14 cellular contexts compared by ENCODE assay signal in the genomic region with DNA sequence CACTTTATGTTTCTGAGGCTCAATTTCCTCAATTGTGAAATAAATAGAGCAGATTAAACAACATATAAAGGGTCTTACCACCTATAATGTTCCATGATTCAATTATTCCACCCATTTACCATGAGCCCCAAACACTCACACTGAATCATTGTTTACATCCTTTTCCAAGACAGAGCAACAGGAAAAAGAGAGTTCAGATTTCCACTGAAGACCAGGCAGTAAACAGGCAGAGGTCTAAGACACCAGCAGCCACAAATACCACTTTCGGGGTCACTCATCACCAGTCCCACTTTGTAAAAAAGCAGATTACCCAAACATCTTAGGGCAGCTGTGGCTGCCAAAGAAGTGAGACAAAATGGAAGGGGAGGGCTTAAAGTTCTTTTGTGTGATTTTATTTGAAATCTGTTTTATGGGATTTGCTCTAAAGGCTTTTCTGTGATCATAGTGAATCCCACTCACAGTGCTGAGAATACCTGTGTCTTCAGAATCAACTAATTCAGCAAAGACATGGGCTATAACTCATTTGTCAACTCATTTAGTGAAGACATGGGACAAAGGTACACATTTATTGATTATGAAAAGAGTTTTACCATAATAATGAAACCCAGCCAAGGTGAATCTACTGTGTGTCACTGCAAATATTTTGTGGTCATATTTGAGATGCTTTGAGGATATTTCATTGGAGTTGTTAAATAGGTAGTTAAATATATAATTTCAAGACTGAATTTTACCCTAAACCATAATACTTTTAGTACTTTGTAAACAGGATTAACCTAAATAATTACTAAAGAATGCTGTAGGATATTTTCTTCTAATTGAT. TPM values are rescaled to one million over a fixed set of nuclear protein-coding genes. Genes with fewer than 3 reads are reported as not detected.
DNase-seq lines count a peak whose midpoint lies in the region; ATAC-seq and TF ChIP-seq lines count a peak whose summit lies in the region.
"Had no signal": no experiment of that assay in that cellular context is flagged by ENCODE, and none has a peak within 500 bp of the region (broad histone marks: within the 10 kb centered on the region; RNA-seq: fewer than 3 reads in every experiment).

No MANE protein-coding gene starts in this region.

- no peak overlapping the region for H3K9ac ChIP-seq in MM.1S (ENCODE audit: low read length)

- H3K27ac Mint-ChIP-seq in activated naive CD8-positive, alpha-beta T cell treated with anti-CD3 and anti-CD28 coated beads, Interleukin-2, amount 10 ng/mL, durations not matched to agents 7 days and 5 days, result no peak overlapping the region

- no peak overlapping the region for H2AFZ ChIP-seq in MM.1S (ENCODE audit: low read length)

- peaks cover 6% of the 10 kb centered on the region; the same call in 1 of the 2 replicates for H3K27me3 ChIP-seq in Panc1 (ENCODE audit: control insufficient read depth, insufficient read depth, low read length)
- H3K27me3 ChIP-seq in MM.1S (replicated peaks; ENCODE audit: insufficient read depth, low read length), result no peaks in the 10 kb centered on the region
- H3K27me3 ChIP-seq: ascending aorta, SJCRH30 had no signal

- CTCF ChIA-PET in Panc1 (lab: Charles Lee), result no interaction called here

- no peaks in the 10 kb centered on the region for H3K9me3 Mint-ChIP-seq in activated T-cell treated with anti-CD3 and anti-CD28 coated beads, Interleukin-2, amount 50 U/mL, for 4 hours
- H3K9me3 Mint-ChIP-seq in activated naive CD8-positive, alpha-beta T cell treated with anti-CD3 and anti-CD28 coated beads, Interleukin-2, amount 10 ng/mL, durations not matched to agents 7 days and 5 days, result no peaks in the 10 kb centered on the region

- H3K9me2 ChIP-seq in MM.1S (replicated peaks; ENCODE audit: insufficient read depth, low read length), result no peaks in the 10 kb centered on the region

- no peak overlapping the region for H3K4me3 ChIP-seq in Panc1 (ENCODE audit: low read depth in 2 of 2, low read length in 2 of 2)
- no peak overlapping the region for H3K4me3 ChIP-seq in MM.1S (ENCODE audit: low read length)
- H3K4me3 ChIP-seq: ascending aorta, SJCRH30 had no signal

- H4K20me1 ChIP-seq in MM.1S (ENCODE audit: insufficient read depth, low read length), result no peaks in the 10 kb centered on the region

- no TSS peak for BruUV-seq in Panc1 (replicated peaks; lab: Mats Ljungman, UMichigan)

- H3K79me2 ChIP-seq in MM.1S (ENCODE audit: low read length), result no peaks in the 10 kb centered on the region

- ATAC-seq in activated T-cell treated with anti-CD3 and anti-CD28 coated beads, Interleukin-2, amount 50 U/mL, for 4 hours, result peak; percentile 55 to 63
- no peak for ATAC-seq in Panc1
- peak; percentile 67 for ATAC-seq in activated naive CD8-positive, alpha-beta T cell treated with anti-CD3 and anti-CD28 coated beads, Interleukin-2, amount 10 ng/mL, durations not matched to agents 7 days and 5 days (ENCODE audit: low read depth)
- no peak for ATAC-seq in GM21515 (IDR thresholded peaks at IDR 0.05; ENCODE audit: unreplicated experiment)

- intact Hi-C loops in Panc1 (cut with micrococcal nuclease; ENCODE audit: unreplicated experiment), result no loop called here

- H3K4me1 Mint-ChIP-seq in activated T-cell treated with anti-CD3 and anti-CD28 coated beads, Interleukin-2, amount 50 U/mL, for 4 hours (ENCODE audit: low read depth), result peaks cover 25% of the 10 kb centered on the region
- H3K4me1 Mint-ChIP-seq in activated naive CD8-positive, alpha-beta T cell treated with anti-CD3 and anti-CD28 coated beads, Interleukin-2, amount 10 ng/mL, durations not matched to agents 7 days and 5 days, result peaks cover 7% of the 10 kb centered on the region

- in situ Hi-C loops in Panc1 (cut with HindIII; ENCODE audit: low pct_unique_long_range_greater_than_20kb, low sequenced_read_pairs), result no loop called here

- no peak overlapping the region for H3K27ac ChIP-seq in Panc1 (ENCODE audit: low read length)
- no peak overlapping the region for H3K27ac ChIP-seq in MM.1S (ENCODE audit: low read length)
- H3K27ac ChIP-seq: ascending aorta, SJCRH30 had no signal

- no peak for DNase-seq in activated T-cell treated with anti-CD3 and anti-CD28 coated beads, Interleukin-2, amount 50 U/mL, for 4 hours
- DNase-seq in activated T-cell treated with anti-CD3 and anti-CD28 coated beads for 4 hours, result no peak
- DNase-seq in Panc1 (ENCODE audit: low read depth, low spot score), result peak; percentile 38
- DNase-seq in activated naive CD8-positive, alpha-beta T cell treated with anti-CD3 and anti-CD28 coated beads, Interleukin-2, amount 10 ng/mL, durations not matched to agents 7 days and 5 days, result no peak
- DNase-seq in stimulated activated CD8-positive, alpha-beta memory T cell treated with anti-CD3 and anti-CD28 coated beads, Interleukin-15, amount 100 ng/mL, for 48 hours (ENCODE audit: low read depth in 2 of 2), result peak; percentile 18 to 25
- no peak for DNase-seq in MM.1S
- no peak for DNase-seq in iPS-NIHi7 (ENCODE audit: extremely low spot score)
- DNase-seq: NCI-H146; NCI-H345; nucleus accumbens; SJCRH30; stimulated activated CD4-positive, alpha-beta T cell treated with anti-CD3 and anti-CD28 coated beads, Interleukin-4, amount 100 ng/mL, for 4 hours had no signal

- H3F3A ChIP-seq in MM.1S (ENCODE audit: insufficient read depth, low read length), result no peaks in the 10 kb centered on the region

- H3K4me1 ChIP-seq in Panc1 (ENCODE audit: control insufficient read depth, insufficient read depth, low read length) (no peaks in the 10 kb centered on the region), MM.1S (ENCODE audit: low read length) (peaks cover 9% of the 10 kb centered on the region)
- H3K4me1 ChIP-seq: ascending aorta had no signal

- H3K4me2 ChIP-seq in MM.1S (ENCODE audit: low read depth, low read length), result no peak overlapping the region

- H3K9me3 ChIP-seq in Panc1 (ENCODE audit: control insufficient read depth, insufficient read depth, low read depth, low read length) (no peaks in the 10 kb centered on the region), MM.1S (replicated peaks; ENCODE audit: insufficient read depth, low read length) (no peaks in the 10 kb centered on the region)
- H3K9me3 ChIP-seq: ascending aorta, SJCRH30 had no signal

- POLR2A ChIA-PET in Panc1 (lab: Charles Lee), result no interaction called here
- POLR2A ChIA-PET in activated naive CD8-positive, alpha-beta T cell treated with anti-CD3 and anti-CD28 coated beads, Interleukin-2, amount 10 ng/mL, durations not matched to agents 7 days and 5 days (lab: Charles Lee), result interaction anchor here (0.6 kb wide), 1 partner anchor 765 kb away, joined by 5 read pairs; no protein-coding TSS in a partner anchor

- no peak for TF ChIP-seq CTCF in Panc1 (IDR thresholded peaks at IDR 0.05)
- TF ChIP-seq CTCF in MM.1S (IDR thresholded peaks at IDR 0.05; ENCODE audit: low read length), result no peak

- H3K36me3 ChIP-seq in Panc1 (ENCODE audit: control insufficient read depth, insufficient read depth, low read length) (no peaks in the 10 kb centered on the region), MM.1S (replicated peaks; ENCODE audit: insufficient read depth, low read length) (no peaks in the 10 kb centered on the region)
- H3K36me3 ChIP-seq: ascending aorta, SJCRH30 had no signal

- H3K27me3 Mint-ChIP-seq in activated T-cell treated with anti-CD3 and anti-CD28 coated beads, Interleukin-2, amount 50 U/mL, for 4 hours (ENCODE audit: low read depth), result no peaks in the 10 kb centered on the region
- H3K27me3 Mint-ChIP-seq in activated naive CD8-positive, alpha-beta T cell treated with anti-CD3 and anti-CD28 coated beads, Interleukin-2, amount 10 ng/mL, durations not matched to agents 7 days and 5 days, result peaks cover 3% of the 10 kb centered on the region

- no peaks in the 10 kb centered on the region for H3K36me3 Mint-ChIP-seq in activated T-cell treated with anti-CD3 and anti-CD28 coated beads, Interleukin-2, amount 50 U/mL, for 4 hours (ENCODE audit: insufficient read depth)
- H3K36me3 Mint-ChIP-seq in activated naive CD8-positive, alpha-beta T cell treated with anti-CD3 and anti-CD28 coated beads, Interleukin-2, amount 10 ng/mL, durations not matched to agents 7 days and 5 days, result no peaks in the 10 kb centered on the region

- no peak overlapping the region for H3K4me3 Mint-ChIP-seq in activated T-cell treated with anti-CD3 and anti-CD28 coated beads, Interleukin-2, amount 50 U/mL, for 4 hours
- no peak overlapping the region for H3K4me3 Mint-ChIP-seq in activated naive CD8-positive, alpha-beta T cell treated with anti-CD3 and anti-CD28 coated beads, Interleukin-2, amount 10 ng/mL, durations not matched to agents 7 days and 5 days

RNA-seq across cellular contexts. Expression of a gene that starts 24.8 kb away (rescaled TPM):
- total RNA-seq in activated T-cell treated with anti-CD3 and anti-CD28 coated beads, Interleukin-2, amount 50 U/mL, for 4 hours, result 100 to 1,000 TPM; 100 to 105 (median 103) TPM
- total RNA-seq in Panc1 (2021; ENCODE audit: unreplicated experiment), result 88.8 TPM
- 61.6 TPM for polyA plus RNA-seq in Panc1 (2012; ENCODE audit: insufficient read length)
- 10 to 100 TPM; 56.3 to 56.9 TPM for total RNA-seq in activated naive CD8-positive, alpha-beta T cell treated with anti-CD3 and anti-CD28 coated beads, Interleukin-2, amount 10 ng/mL, durations not matched to agents 7 days and 5 days

Comparison
In these comparisons a context has a peak if more than half of its experiments do, and no peak if none do; other contexts are left out.
1. ATAC-seq: peak in activated T-cell treated with anti-CD3 and anti-CD28 coated beads, Interleukin-2, amount 50 U/mL, for 4 hours (2 of 2) and activated naive CD8-positive, alpha-beta T cell treated with anti-CD3 and anti-CD28 coated beads, Interleukin-2, amount 10 ng/mL, durations not matched to agents 7 days and 5 days (single experiment); none in Panc1 (single experiment) and GM21515 (single experiment).
2. DNase-seq: peak in Panc1 (single experiment) and stimulated activated CD8-positive, alpha-beta memory T cell treated with anti-CD3 and anti-CD28 coated beads, Interleukin-15, amount 100 ng/mL, for 48 hours (2 of 2); none in activated T-cell treated with anti-CD3 and anti-CD28 coated beads, Interleukin-2, amount 50 U/mL, for 4 hours (single experiment), activated T-cell treated with anti-CD3 and anti-CD28 coated beads for 4 hours (single experiment), activated naive CD8-positive, alpha-beta T cell treated with anti-CD3 and anti-CD28 coated beads, Interleukin-2, amount 10 ng/mL, durations not matched to agents 7 days and 5 days (single experiment), MM.1S (single experiment) and iPS-NIHi7 (single experiment).